9 cellular contexts compared by ENCODE assay signal in genomic region chr10:129853236-129853946, GRCh38.
DNase-seq lines count a peak whose midpoint lies in the region; ATAC-seq and TF ChIP-seq lines count a peak whose summit lies in the region.
"Had no signal": no experiment of that assay in that cellular context is flagged by ENCODE, and none has a peak within 500 bp of the region (broad histone marks: within the 10 kb centered on the region; RNA-seq: fewer than 3 reads in every experiment).

No MANE protein-coding gene starts in this region.

- no peak overlapping the region for H2AFZ ChIP-seq in KMS-11 (ENCODE audit: low read depth)

- no peaks in the 10 kb centered on the region for H3K27me3 ChIP-seq in BE2C
- no peaks in the 10 kb centered on the region for H3K27me3 ChIP-seq in KMS-11 (ENCODE audit: insufficient read depth, low read depth)
- no peaks in the 10 kb centered on the region for H3K27me3 ChIP-seq in liver (ENCODE audit: control insufficient read depth in 4 of 4, insufficient read depth in 4 of 4, low read length in 3 of 4)

- H3K4me1 ChIP-seq in BE2C (no peaks in the 10 kb centered on the region), KMS-11 (ENCODE audit: low read depth, poor library complexity, severe bottlenecking) (no peaks in the 10 kb centered on the region), liver (ENCODE audit: control insufficient read depth in 4 of 4, insufficient read depth in 4 of 4, low read length in 3 of 4) (peaks cover 0 to 10% (median 8%) of the 10 kb centered on the region in 4 donors)
- H3K4me1 ChIP-seq: esophagus squamous epithelium had no signal

- H3K9me3 ChIP-seq in BE2C (no peaks in the 10 kb centered on the region), liver (ENCODE audit: control insufficient read depth in 4 of 4, low read length in 3 of 4) (peaks cover 0 to 9% (median 0%) of the 10 kb centered on the region in 4 donors)

- TF ChIP-seq CTCF in BE2C (IDR thresholded peaks at IDR 0.05; ENCODE audit: low read depth, low read length) (peak; percentile 21; the same call in 1 of the 2 replicates), KMS-11 (conservative IDR thresholded peaks at IDR 0.05; ENCODE audit: low read depth, low read length) (peak; percentile 35; the same call in 1 of the 2 replicates), astrocyte of the spinal cord (IDR thresholded peaks at IDR 0.05; ENCODE audit: low read depth, low read length) (peak; percentile 6), liver (IDR thresholded peaks at IDR 0.05; ENCODE audit: low read depth, low read length, missing input control) (peak; percentile 48)

- peaks cover 14% of the 10 kb centered on the region for H3K36me3 ChIP-seq in BE2C
- H3K36me3 ChIP-seq in KMS-11 (ENCODE audit: insufficient read depth) = no peaks in the 10 kb centered on the region
- no peaks in the 10 kb centered on the region for H3K36me3 ChIP-seq in liver (ENCODE audit: control insufficient read depth in 4 of 4, insufficient read depth in 3 of 4, low read depth in 1 of 4, low read length in 3 of 4)
- H3K36me3 ChIP-seq: esophagus squamous epithelium had no signal

- no peak overlapping the region for H3K4me2 ChIP-seq in KMS-11

- no peaks in the 10 kb centered on the region for H3K79me2 ChIP-seq in KMS-11 (ENCODE audit: insufficient read depth, low read depth)

- ATAC-seq in HG03196 (IDR thresholded peaks at IDR 0.05; ENCODE audit: unreplicated experiment) (no peak), HG03025 (IDR thresholded peaks at IDR 0.05; ENCODE audit: low FRiP score, unreplicated experiment) (no peak), HG03565 (IDR thresholded peaks at IDR 0.05; ENCODE audit: unreplicated experiment) (no peak)

- DNase-seq in BE2C (no peak), astrocyte of the spinal cord (ENCODE audit: low read depth, low spot score) (no peak)
- no peak for DNase-seq in stimulated activated CD4-positive, alpha-beta T cell treated with anti-CD3 and anti-CD28 coated beads, Interleukin-1b, Interleukin-23, amount 100 ng/mL, for 48 hours
- DNase-seq: esophagus squamous epithelium had no signal

- peak; percentile 69 to 71 for TF ChIP-seq RAD21 in liver (IDR thresholded peaks at IDR 0.05)

- H3K27ac ChIP-seq in KMS-11 (no peak overlapping the region), liver (ENCODE audit: low read depth in 1 of 2, low read length in 2 of 2) (no peak overlapping the region)
- H3K27ac ChIP-seq: esophagus squamous epithelium had no signal

- 30% methylated on average over 8 of the region's 8 CpGs for WGBS in liver

- H3K4me3 ChIP-seq in BE2C (ENCODE audit: low read depth, low read length) = no peak overlapping the region
- no peak overlapping the region for H3K4me3 ChIP-seq in KMS-11 (IDR thresholded peaks at IDR 0.05; ENCODE audit: insufficient read depth, low read depth, low read length)
- H3K4me3 ChIP-seq in astrocyte of the spinal cord (ENCODE audit: low read depth, low read length) = no peak overlapping the region
- H3K4me3 ChIP-seq in liver (ENCODE audit: low read depth in 1 of 3, low read length in 3 of 3) = peak overlapping the region in 1 of 3 donors; percentile 8
- H3K4me3 ChIP-seq: esophagus squamous epithelium had no signal

- no peaks in the 10 kb centered on the region for H4K20me1 ChIP-seq in KMS-11 (ENCODE audit: insufficient read depth)

- H3K9ac ChIP-seq in KMS-11 (no peak overlapping the region), liver (ENCODE audit: low read depth in 1 of 2, low read length in 2 of 2) (no peak overlapping the region)

- in situ Hi-C loops in astrocyte of the spinal cord (cut with HindIII; ENCODE audit: low sequenced_read_pairs) = no loop called here

TF ChIP-seq in liver, 16 proteins besides CTCF, POLR2A, EP300 and RAD21:
- TF ChIP-seq HNF4G (IDR thresholded peaks at IDR 0.05) (no peak), HNF4A (conservative IDR thresholded peaks at IDR 0.05) (peak; percentile 19 to 24), JUND (IDR thresholded peaks at IDR 0.05) (no peak), RXRA (IDR thresholded peaks at IDR 0.05) (peak in 1 of 2 donors; percentile 21)
TF ChIP-seq in liver: peak in this region for 2.
